In the genomic region with DNA sequence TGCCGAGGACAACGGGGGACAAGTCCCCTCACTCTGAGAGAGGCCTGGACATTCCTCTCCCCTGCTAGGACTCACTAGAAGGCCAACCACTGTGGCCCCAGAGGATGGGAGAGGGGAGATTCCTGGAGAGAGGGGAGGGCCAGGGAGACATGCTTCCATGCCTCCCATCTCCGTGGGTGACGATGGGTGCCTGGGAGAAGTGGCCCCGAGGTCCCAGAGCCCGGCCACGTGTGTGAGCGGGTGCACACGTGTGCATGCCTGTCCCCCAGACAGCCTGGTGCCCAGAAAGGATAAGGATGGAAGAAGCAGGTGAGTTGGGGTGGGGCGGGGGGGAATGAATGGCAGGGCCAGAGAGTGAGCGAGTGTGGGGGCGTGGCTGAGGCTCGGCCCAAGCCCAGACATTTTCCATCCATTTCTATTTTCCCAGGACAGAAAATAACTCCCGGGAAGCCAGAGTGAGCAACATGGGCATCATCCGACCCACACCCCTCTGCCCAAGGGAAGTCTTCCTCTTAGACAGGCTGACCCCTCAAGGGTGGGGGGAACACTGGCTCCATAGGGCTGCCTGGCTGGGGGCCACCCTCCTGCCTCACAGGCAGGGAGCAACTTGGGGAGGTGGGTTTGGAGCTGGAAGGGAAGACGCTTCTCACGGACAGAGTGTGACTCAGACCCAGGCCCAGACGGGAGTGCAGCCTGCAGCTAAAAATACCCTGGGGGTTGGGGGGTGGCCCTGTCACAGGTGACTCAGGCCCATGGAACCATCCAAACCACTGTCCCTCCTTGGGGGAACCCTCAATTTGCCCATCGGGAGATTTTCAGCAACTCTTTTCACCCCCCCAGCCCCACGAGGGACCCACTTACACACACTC, we compare ENCODE assay signal across 8 cellular contexts. TPM values are rescaled to one million over a fixed set of nuclear protein-coding genes. Genes with fewer than 3 reads are reported as not detected.
"Had no signal": no experiment of that assay in that cellular context is flagged by ENCODE, and none has a peak within 500 bp of the region (broad histone marks: within the 10 kb centered on the region; RNA-seq: fewer than 3 reads in every experiment).

No MANE protein-coding gene starts in this region.

RNA-seq across cellular contexts. Expression of gene SPDYE1, which starts 29.3 kb away (rescaled TPM):
- total RNA-seq: colonic mucosa, kidney epithelial cell, mesenteric fat pad, occipital lobe, pulmonary artery endothelial cell, sigmoid colon, T-cell, vagina had no signal
- polyA plus RNA-seq: sigmoid colon had no signal
